Comparison of ENCODE assay signal across 1 cellular context in the genomic region with DNA sequence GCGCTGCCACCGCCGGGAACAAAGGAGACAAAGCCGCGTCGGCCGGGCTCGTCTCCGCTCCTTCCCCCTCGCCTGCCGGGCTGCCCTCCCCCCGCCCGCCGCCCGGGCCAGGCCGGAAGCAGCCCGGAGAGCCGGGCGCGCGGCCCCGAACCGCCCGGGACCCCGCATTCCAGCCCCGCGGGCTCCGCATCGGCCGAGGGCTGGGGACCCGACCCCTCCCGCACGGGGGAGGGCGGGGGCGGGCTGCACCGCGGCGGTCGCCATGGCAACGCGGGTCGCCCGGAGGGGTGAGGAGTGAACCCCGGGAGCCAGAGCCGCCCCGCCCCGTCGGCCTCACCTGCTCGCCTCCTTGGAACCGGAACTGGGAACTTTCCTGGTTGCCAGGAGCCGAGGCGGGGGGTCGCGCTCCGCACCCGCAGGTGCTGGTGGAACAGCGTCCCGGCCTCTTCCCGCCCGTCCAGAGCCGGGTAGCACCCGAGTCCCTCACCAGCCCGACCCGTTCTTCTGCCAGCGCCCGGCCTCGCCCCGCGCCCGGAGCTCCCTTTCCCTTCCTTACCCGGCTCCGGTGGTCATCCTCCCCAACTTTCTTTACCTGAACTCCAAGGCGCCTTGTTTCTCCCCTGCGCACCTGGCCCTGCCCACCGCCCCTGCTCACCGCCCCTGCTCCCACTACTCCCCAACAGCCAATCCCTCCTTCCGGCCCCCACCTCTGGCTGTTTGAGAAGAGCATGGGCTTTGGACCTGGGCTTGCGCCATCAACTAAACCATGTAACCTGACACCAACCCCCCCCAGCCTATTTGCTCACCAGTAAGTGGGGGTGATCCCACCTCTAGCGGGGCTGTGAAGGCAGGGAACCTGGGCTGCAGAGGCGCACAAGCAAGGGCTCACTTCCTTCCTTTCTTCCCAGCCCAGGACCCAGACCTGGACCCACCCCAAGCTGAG.
TF ChIP-seq lines count a peak whose summit lies in the region.

A gene with protein sequence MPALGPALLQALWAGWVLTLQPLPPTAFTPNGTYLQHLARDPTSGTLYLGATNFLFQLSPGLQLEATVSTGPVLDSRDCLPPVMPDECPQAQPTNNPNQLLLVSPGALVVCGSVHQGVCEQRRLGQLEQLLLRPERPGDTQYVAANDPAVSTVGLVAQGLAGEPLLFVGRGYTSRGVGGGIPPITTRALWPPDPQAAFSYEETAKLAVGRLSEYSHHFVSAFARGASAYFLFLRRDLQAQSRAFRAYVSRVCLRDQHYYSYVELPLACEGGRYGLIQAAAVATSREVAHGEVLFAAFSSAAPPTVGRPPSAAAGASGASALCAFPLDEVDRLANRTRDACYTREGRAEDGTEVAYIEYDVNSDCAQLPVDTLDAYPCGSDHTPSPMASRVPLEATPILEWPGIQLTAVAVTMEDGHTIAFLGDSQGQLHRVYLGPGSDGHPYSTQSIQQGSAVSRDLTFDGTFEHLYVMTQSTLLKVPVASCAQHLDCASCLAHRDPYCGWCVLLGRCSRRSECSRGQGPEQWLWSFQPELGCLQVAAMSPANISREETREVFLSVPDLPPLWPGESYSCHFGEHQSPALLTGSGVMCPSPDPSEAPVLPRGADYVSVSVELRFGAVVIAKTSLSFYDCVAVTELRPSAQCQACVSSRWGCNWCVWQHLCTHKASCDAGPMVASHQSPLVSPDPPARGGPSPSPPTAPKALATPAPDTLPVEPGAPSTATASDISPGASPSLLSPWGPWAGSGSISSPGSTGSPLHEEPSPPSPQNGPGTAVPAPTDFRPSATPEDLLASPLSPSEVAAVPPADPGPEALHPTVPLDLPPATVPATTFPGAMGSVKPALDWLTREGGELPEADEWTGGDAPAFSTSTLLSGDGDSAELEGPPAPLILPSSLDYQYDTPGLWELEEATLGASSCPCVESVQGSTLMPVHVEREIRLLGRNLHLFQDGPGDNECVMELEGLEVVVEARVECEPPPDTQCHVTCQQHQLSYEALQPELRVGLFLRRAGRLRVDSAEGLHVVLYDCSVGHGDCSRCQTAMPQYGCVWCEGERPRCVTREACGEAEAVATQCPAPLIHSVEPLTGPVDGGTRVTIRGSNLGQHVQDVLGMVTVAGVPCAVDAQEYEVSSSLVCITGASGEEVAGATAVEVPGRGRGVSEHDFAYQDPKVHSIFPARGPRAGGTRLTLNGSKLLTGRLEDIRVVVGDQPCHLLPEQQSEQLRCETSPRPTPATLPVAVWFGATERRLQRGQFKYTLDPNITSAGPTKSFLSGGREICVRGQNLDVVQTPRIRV (N-terminal part only) (minus strand): TSS at position 671 of the 943 bp plus-strand sequence. CDS start 5,475 bp downstream, outside the sequence.

TF ChIP-seq in HepG2, 621 proteins besides CTCF, POLR2A, EP300 and RAD21 (continued from another document and continues in another):
- TF ChIP-seq, protein P1, sequence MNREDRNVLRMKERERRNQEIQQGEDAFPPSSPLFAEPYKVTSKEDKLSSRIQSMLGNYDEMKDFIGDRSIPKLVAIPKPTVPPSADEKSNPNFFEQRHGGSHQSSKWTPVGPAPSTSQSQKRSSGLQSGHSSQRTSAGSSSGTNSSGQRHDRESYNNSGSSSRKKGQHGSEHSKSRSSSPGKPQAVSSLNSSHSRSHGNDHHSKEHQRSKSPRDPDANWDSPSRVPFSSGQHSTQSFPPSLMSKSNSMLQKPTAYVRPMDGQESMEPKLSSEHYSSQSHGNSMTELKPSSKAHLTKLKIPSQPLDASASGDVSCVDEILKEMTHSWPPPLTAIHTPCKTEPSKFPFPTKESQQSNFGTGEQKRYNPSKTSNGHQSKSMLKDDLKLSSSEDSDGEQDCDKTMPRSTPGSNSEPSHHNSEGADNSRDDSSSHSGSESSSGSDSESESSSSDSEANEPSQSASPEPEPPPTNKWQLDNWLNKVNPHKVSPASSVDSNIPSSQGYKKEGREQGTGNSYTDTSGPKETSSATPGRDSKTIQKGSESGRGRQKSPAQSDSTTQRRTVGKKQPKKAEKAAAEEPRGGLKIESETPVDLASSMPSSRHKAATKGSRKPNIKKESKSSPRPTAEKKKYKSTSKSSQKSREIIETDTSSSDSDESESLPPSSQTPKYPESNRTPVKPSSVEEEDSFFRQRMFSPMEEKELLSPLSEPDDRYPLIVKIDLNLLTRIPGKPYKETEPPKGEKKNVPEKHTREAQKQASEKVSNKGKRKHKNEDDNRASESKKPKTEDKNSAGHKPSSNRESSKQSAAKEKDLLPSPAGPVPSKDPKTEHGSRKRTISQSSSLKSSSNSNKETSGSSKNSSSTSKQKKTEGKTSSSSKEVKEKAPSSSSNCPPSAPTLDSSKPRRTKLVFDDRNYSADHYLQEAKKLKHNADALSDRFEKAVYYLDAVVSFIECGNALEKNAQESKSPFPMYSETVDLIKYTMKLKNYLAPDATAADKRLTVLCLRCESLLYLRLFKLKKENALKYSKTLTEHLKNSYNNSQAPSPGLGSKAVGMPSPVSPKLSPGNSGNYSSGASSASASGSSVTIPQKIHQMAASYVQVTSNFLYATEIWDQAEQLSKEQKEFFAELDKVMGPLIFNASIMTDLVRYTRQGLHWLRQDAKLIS (CRISPR knock-in tag; IDR thresholded peaks at IDR 0.05) = no peak
- TF ChIP-seq ZNF510 (CRISPR knock-in tag; IDR thresholded peaks at IDR 0.05; ENCODE audit: low read depth) (no peak), ZNF878 (CRISPR knock-in tag; IDR thresholded peaks at IDR 0.05) (peak; percentile 88), ELF1 (CRISPR knock-in tag; IDR thresholded peaks at IDR 0.05) (peak; percentile 83), NFE2L1 (CRISPR knock-in tag; IDR thresholded peaks at IDR 0.05; ENCODE audit: borderline replicate concordance) (no peak; the same call in 1 of the 2 replicates), ZNF546 (CRISPR knock-in tag; conservative IDR thresholded peaks at IDR 0.05) (no peak), ZNF772 (CRISPR knock-in tag; IDR thresholded peaks at IDR 0.05) (0 out of 2 replicates have a peak, but pooled peaks have one; percentile 88), ZNF678 (CRISPR knock-in tag; IDR thresholded peaks at IDR 0.05) (0 out of 2 replicates have a peak, but pooled peaks have one; percentile 61), SRSF4 (IDR thresholded peaks at IDR 0.05; ENCODE audit: low read depth, low read length, poor library complexity, severe bottlenecking) (peak; percentile 77), WIZ (CRISPR knock-in tag; IDR thresholded peaks at IDR 0.05) (no peak), ZNF670 (CRISPR knock-in tag; IDR thresholded peaks at IDR 0.05; ENCODE audit: borderline replicate concordance) (no peak; the same call in 1 of the 2 replicates), NFIB (CRISPR knock-in tag; IDR thresholded peaks at IDR 0.05; ENCODE audit: borderline replicate concordance) (no peak), TP53 (CRISPR knock-in tag; conservative IDR thresholded peaks at IDR 0.05) (peak; percentile 29; the same call in 1 of the 2 replicates), U2AF2 (IDR thresholded peaks at IDR 0.05; ENCODE audit: low read depth, low read length) (no peak), SNAI1 (CRISPR knock-in tag; IDR thresholded peaks at IDR 0.05; ENCODE audit: borderline replicate concordance) (peak; percentile 66; the same call in 1 of the 2 replicates), XRCC5 (optimal IDR thresholded peaks at IDR 0.05; ENCODE audit: low read length) (peak; percentile 74), MYNN (CRISPR knock-in tag; IDR thresholded peaks at IDR 0.05; ENCODE audit: low read depth) (peak; percentile 60; the same call in 1 of the 2 replicates), ZSCAN21 (CRISPR knock-in tag; IDR thresholded peaks at IDR 0.05; ENCODE audit: borderline replicate concordance) (peak; percentile 85), POGZ (CRISPR knock-in tag; IDR thresholded peaks at IDR 0.05) (peak; percentile 85), STAG1 (CRISPR knock-in tag; IDR thresholded peaks at IDR 0.05) (no peak), KDM6A (CRISPR knock-in tag; IDR thresholded peaks at IDR 0.05; ENCODE audit: low read depth) (peak; percentile 95), ZNF780A (CRISPR knock-in tag; IDR thresholded peaks at IDR 0.05) (peak; percentile 49; the same call in 1 of the 2 replicates)
- TF ChIP-seq, protein P2, sequence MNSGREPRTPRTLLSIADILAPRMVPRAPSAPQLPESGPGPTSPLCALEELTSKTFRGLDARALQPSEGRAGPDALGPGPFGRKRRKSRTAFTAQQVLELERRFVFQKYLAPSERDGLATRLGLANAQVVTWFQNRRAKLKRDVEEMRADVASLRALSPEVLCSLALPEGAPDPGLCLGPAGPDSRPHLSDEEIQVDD (CRISPR knock-in tag; IDR thresholded peaks at IDR 0.05; ENCODE audit: borderline replicate concordance) = no peak; the same call in 1 of the 2 replicates
- TF ChIP-seq, protein P3, sequence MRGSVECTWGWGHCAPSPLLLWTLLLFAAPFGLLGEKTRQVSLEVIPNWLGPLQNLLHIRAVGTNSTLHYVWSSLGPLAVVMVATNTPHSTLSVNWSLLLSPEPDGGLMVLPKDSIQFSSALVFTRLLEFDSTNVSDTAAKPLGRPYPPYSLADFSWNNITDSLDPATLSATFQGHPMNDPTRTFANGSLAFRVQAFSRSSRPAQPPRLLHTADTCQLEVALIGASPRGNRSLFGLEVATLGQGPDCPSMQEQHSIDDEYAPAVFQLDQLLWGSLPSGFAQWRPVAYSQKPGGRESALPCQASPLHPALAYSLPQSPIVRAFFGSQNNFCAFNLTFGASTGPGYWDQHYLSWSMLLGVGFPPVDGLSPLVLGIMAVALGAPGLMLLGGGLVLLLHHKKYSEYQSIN (CRISPR knock-in tag; IDR thresholded peaks at IDR 0.05; ENCODE audit: borderline replicate concordance) = no peak
- TF ChIP-seq, protein P4, sequence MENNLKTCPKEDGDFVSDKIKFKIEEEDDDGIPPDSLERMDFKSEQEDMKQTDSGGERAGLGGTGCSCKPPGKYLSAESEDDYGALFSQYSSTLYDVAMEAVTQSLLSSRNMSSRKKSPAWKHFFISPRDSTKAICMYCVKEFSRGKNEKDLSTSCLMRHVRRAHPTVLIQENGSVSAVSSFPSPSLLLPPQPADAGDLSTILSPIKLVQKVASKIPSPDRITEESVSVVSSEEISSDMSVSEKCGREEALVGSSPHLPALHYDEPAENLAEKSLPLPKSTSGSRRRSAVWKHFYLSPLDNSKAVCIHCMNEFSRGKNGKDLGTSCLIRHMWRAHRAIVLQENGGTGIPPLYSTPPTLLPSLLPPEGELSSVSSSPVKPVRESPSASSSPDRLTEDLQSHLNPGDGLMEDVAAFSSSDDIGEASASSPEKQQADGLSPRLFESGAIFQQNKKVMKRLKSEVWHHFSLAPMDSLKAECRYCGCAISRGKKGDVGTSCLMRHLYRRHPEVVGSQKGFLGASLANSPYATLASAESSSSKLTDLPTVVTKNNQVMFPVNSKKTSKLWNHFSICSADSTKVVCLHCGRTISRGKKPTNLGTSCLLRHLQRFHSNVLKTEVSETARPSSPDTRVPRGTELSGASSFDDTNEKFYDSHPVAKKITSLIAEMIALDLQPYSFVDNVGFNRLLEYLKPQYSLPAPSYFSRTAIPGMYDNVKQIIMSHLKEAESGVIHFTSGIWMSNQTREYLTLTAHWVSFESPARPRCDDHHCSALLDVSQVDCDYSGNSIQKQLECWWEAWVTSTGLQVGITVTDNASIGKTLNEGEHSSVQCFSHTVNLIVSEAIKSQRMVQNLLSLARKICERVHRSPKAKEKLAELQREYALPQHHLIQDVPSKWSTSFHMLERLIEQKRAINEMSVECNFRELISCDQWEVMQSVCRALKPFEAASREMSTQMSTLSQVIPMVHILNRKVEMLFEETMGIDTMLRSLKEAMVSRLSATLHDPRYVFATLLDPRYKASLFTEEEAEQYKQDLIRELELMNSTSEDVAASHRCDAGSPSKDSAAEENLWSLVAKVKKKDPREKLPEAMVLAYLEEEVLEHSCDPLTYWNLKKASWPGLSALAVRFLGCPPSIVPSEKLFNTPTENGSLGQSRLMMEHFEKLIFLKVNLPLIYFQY (CRISPR knock-in tag; IDR thresholded peaks at IDR 0.05; ENCODE audit: borderline replicate concordance) = peak; percentile 68; the same call in 1 of the 2 replicates
- TF ChIP-seq, protein P5, sequence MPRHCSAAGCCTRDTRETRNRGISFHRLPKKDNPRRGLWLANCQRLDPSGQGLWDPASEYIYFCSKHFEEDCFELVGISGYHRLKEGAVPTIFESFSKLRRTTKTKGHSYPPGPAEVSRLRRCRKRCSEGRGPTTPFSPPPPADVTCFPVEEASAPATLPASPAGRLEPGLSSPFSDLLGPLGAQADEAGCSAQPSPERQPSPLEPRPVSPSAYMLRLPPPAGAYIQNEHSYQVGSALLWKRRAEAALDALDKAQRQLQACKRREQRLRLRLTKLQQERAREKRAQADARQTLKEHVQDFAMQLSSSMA (CRISPR knock-in tag; IDR thresholded peaks at IDR 0.05) = no peak
- TF ChIP-seq, protein P6, sequence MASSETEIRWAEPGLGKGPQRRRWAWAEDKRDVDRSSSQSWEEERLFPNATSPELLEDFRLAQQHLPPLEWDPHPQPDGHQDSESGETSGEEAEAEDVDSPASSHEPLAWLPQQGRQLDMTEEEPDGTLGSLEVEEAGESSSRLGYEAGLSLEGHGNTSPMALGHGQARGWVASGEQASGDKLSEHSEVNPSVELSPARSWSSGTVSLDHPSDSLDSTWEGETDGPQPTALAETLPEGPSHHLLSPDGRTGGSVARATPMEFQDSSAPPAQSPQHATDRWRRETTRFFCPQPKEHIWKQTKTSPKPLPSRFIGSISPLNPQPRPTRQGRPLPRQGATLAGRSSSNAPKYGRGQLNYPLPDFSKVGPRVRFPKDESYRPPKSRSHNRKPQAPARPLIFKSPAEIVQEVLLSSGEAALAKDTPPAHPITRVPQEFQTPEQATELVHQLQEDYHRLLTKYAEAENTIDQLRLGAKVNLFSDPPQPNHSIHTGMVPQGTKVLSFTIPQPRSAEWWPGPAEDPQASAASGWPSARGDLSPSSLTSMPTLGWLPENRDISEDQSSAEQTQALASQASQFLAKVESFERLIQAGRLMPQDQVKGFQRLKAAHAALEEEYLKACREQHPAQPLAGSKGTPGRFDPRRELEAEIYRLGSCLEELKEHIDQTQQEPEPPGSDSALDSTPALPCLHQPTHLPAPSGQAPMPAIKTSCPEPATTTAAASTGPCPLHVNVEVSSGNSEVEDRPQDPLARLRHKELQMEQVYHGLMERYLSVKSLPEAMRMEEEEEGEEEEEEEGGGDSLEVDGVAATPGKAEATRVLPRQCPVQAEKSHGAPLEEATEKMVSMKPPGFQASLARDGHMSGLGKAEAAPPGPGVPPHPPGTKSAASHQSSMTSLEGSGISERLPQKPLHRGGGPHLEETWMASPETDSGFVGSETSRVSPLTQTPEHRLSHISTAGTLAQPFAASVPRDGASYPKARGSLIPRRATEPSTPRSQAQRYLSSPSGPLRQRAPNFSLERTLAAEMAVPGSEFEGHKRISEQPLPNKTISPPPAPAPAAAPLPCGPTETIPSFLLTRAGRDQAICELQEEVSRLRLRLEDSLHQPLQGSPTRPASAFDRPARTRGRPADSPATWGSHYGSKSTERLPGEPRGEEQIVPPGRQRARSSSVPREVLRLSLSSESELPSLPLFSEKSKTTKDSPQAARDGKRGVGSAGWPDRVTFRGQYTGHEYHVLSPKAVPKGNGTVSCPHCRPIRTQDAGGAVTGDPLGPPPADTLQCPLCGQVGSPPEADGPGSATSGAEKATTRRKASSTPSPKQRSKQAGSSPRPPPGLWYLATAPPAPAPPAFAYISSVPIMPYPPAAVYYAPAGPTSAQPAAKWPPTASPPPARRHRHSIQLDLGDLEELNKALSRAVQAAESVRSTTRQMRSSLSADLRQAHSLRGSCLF (CRISPR knock-in tag; IDR thresholded peaks at IDR 0.05; ENCODE audit: borderline replicate concordance) = no peak
- TF ChIP-seq, protein P7, sequence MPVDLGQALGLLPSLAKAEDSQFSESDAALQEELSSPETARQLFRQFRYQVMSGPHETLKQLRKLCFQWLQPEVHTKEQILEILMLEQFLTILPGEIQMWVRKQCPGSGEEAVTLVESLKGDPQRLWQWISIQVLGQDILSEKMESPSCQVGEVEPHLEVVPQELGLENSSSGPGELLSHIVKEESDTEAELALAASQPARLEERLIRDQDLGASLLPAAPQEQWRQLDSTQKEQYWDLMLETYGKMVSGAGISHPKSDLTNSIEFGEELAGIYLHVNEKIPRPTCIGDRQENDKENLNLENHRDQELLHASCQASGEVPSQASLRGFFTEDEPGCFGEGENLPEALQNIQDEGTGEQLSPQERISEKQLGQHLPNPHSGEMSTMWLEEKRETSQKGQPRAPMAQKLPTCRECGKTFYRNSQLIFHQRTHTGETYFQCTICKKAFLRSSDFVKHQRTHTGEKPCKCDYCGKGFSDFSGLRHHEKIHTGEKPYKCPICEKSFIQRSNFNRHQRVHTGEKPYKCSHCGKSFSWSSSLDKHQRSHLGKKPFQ (CRISPR knock-in tag; IDR thresholded peaks at IDR 0.05; ENCODE audit: insufficient replicate concordance) = peak; percentile 99
